ENCODE assay signal across 15 cellular contexts in genomic region chr11:71247551-71248250, GRCh38. TPM values are rescaled to one million over a fixed set of nuclear protein-coding genes. Genes with fewer than 3 reads are reported as not detected.
DNase-seq lines count a peak whose midpoint lies in the region; ATAC-seq, FAIRE-seq and TF ChIP-seq lines count a peak whose summit lies in the region.
"Had no signal": no experiment of that assay in that cellular context is flagged by ENCODE, and none has a peak within 500 bp of the region (broad histone marks: within the 10 kb centered on the region; RNA-seq: fewer than 3 reads in every experiment).

No MANE protein-coding gene starts in this region.

- H3K9ac ChIP-seq in endodermal cell (ENCODE audit: extremely low read depth, low read length, poor library complexity, severe bottlenecking) (no peak overlapping the region), liver (ENCODE audit: low read depth in 1 of 2, low read length in 2 of 2) (no peak overlapping the region)

- H3K27me3 ChIP-seq in right atrium auricular region = peaks cover 8 to 15% of the 10 kb centered on the region in 2 donors
- H3K27me3 ChIP-seq in endodermal cell (ENCODE audit: control insufficient read depth, insufficient read depth, low read length, poor library complexity, severe bottlenecking) = peaks cover 34% of the 10 kb centered on the region
- no peaks in the 10 kb centered on the region for H3K27me3 ChIP-seq in liver (ENCODE audit: control insufficient read depth in 4 of 4, insufficient read depth in 4 of 4, low read length in 3 of 4)
- peaks cover 34% of the 10 kb centered on the region for H3K27me3 ChIP-seq in upper lobe of right lung

- H3K27me3 Mint-ChIP-seq in endodermal cell (ENCODE audit: insufficient read depth) = peaks cover 12% of the 10 kb centered on the region
- H3K27me3 Mint-ChIP-seq in activated naive CD4-positive, alpha-beta T cell treated with anti-CD3 and anti-CD28 coated beads, Interleukin-2, amount 10 ng/mL, durations not matched to agents 7 days and 5 days = peaks cover 64% of the 10 kb centered on the region

- no peak for FAIRE-seq in GM19239 (lab: Jason Lieb, UNC)
- FAIRE-seq: D721Med, HTR-8/SVneo had no signal

- no peaks in the 10 kb centered on the region for H3K9me3 Mint-ChIP-seq in endodermal cell
- no peaks in the 10 kb centered on the region for H3K9me3 Mint-ChIP-seq in activated naive CD4-positive, alpha-beta T cell treated with anti-CD3 and anti-CD28 coated beads, Interleukin-2, amount 10 ng/mL, durations not matched to agents 7 days and 5 days
- H3K9me3 Mint-ChIP-seq: activated B cell treated with CpG ODN at 0.5 μM for 24 hours; activated naive CD4-positive, alpha-beta T cell treated with anti-CD3 and anti-CD28 coated beads, Interleukin-2, amount 50 U/mL, for 72 hours had no signal

- peaks cover 55% of the 10 kb centered on the region for H3K4me1 Mint-ChIP-seq in endodermal cell
- peaks cover 2% of the 10 kb centered on the region for H3K4me1 Mint-ChIP-seq in activated naive CD4-positive, alpha-beta T cell treated with anti-CD3 and anti-CD28 coated beads, Interleukin-2, amount 10 ng/mL, durations not matched to agents 7 days and 5 days
- H3K4me1 Mint-ChIP-seq: activated CD8-positive, alpha-beta memory T cell treated with anti-CD3 and anti-CD28 coated beads, Interleukin-2, amount 10 ng/mL, durations not matched to agents 7 days and 5 days had no signal

- H3K27ac ChIP-seq in right atrium auricular region = no peak overlapping the region
- H3K27ac ChIP-seq in endodermal cell (ENCODE audit: low read depth, low read length) = no peak overlapping the region
- H3K27ac ChIP-seq in liver (ENCODE audit: low read depth in 1 of 2, low read length in 2 of 2) = no peak overlapping the region
- H3K27ac ChIP-seq in upper lobe of right lung = no peak overlapping the region
- H3K27ac ChIP-seq: cardiac muscle cell, epithelial cell of prostate had no signal

- H3K36me3 ChIP-seq in right atrium auricular region = no peaks in the 10 kb centered on the region
- no peaks in the 10 kb centered on the region for H3K36me3 ChIP-seq in endodermal cell (ENCODE audit: control insufficient read depth, insufficient read depth, low read length)
- peaks cover 0 to 2% (median 0%) of the 10 kb centered on the region in 4 donors for H3K36me3 ChIP-seq in liver (ENCODE audit: control insufficient read depth in 4 of 4, insufficient read depth in 3 of 4, low read depth in 1 of 4, low read length in 3 of 4)
- no peaks in the 10 kb centered on the region for H3K36me3 ChIP-seq in upper lobe of right lung
- H3K36me3 ChIP-seq: cardiac muscle cell had no signal

- WGBS in endodermal cell (ENCODE audit: insufficient coverage in 1 of 2, insufficient read length in 1 of 2), 2 experiments = 64 to 67% methylated on average over 13 to 16 of the region's 16 CpGs
- WGBS in liver = 45% methylated on average over 16 of the region's 16 CpGs

- peak; percentile 77 for DNase-seq in Right ventricle myocardium superior
- DNase-seq in right atrium auricular region (ENCODE audit: low spot score) = no peak
- peak; percentile 83 for DNase-seq in endodermal cell
- DNase-seq in upper lobe of right lung = peak; percentile 48
- no peak for DNase-seq in NCI-H2107 treated with DMSO at 0.1 percent for 48 hours (lab: John Stamatoyannopoulos, UW; ENCODE audit: unreplicated experiment)
- DNase-seq in GM19239 (ENCODE audit: insufficient read length, low spot score) = no peak
- no peak for DNase-seq in activated naive CD4-positive, alpha-beta T cell treated with anti-CD3 and anti-CD28 coated beads, Interleukin-2, amount 10 ng/mL, durations not matched to agents 7 days and 5 days
- DNase-seq: activated B cell treated with CpG ODN at 0.5 μM for 24 hours; activated CD8-positive, alpha-beta memory T cell treated with anti-CD3 and anti-CD28 coated beads, Interleukin-2, amount 10 ng/mL, durations not matched to agents 7 days and 5 days had no signal

- intact Hi-C loops in Right ventricle myocardium superior (cut with DNase I) (no loop called here), upper lobe of right lung (cut with DNase I) (no loop called here)

- peak overlapping the region; percentile 26 for H3K4me3 Mint-ChIP-seq in endodermal cell
- no peak overlapping the region for H3K4me3 Mint-ChIP-seq in activated naive CD4-positive, alpha-beta T cell treated with anti-CD3 and anti-CD28 coated beads, Interleukin-2, amount 10 ng/mL, durations not matched to agents 7 days and 5 days
- H3K4me3 Mint-ChIP-seq: activated B cell treated with CpG ODN at 0.5 μM for 24 hours; activated CD8-positive, alpha-beta memory T cell treated with anti-CD3 and anti-CD28 coated beads, Interleukin-2, amount 10 ng/mL, durations not matched to agents 7 days and 5 days had no signal

- H3K9me3 ChIP-seq in right atrium auricular region = no peaks in the 10 kb centered on the region
- H3K9me3 ChIP-seq in endodermal cell (ENCODE audit: control insufficient read depth, low read length) = no peaks in the 10 kb centered on the region
- H3K9me3 ChIP-seq in liver (ENCODE audit: control insufficient read depth in 4 of 4, low read length in 3 of 4) = no peaks in the 10 kb centered on the region
- H3K9me3 ChIP-seq in upper lobe of right lung = no peaks in the 10 kb centered on the region

- H3K4me3 ChIP-seq in right atrium auricular region (no peak overlapping the region), endodermal cell (ENCODE audit: low read length) (no peak overlapping the region), liver (ENCODE audit: low read depth in 1 of 3, low read length in 3 of 3) (no peak overlapping the region), upper lobe of right lung (no peak overlapping the region)
- H3K4me3 ChIP-seq: cardiac muscle cell had no signal

- peak overlapping the region; percentile 64 for H3K27ac Mint-ChIP-seq in endodermal cell
- no peak overlapping the region for H3K27ac Mint-ChIP-seq in activated naive CD4-positive, alpha-beta T cell treated with anti-CD3 and anti-CD28 coated beads, Interleukin-2, amount 10 ng/mL, durations not matched to agents 7 days and 5 days
- H3K27ac Mint-ChIP-seq: activated B cell treated with CpG ODN at 0.5 μM for 24 hours; activated CD8-positive, alpha-beta memory T cell treated with anti-CD3 and anti-CD28 coated beads, Interleukin-2, amount 10 ng/mL, durations not matched to agents 7 days and 5 days; activated naive CD4-positive, alpha-beta T cell treated with anti-CD3 and anti-CD28 coated beads, Interleukin-2, amount 50 U/mL, for 72 hours had no signal

- H3K36me3 Mint-ChIP-seq in endodermal cell (ENCODE audit: low read depth) = peaks cover 4% of the 10 kb centered on the region
- H3K36me3 Mint-ChIP-seq in activated naive CD4-positive, alpha-beta T cell treated with anti-CD3 and anti-CD28 coated beads, Interleukin-2, amount 10 ng/mL, durations not matched to agents 7 days and 5 days = no peaks in the 10 kb centered on the region
- H3K36me3 Mint-ChIP-seq: activated CD8-positive, alpha-beta memory T cell treated with anti-CD3 and anti-CD28 coated beads, Interleukin-2, amount 10 ng/mL, durations not matched to agents 7 days and 5 days had no signal

- peak; percentile 93 for ATAC-seq in Right ventricle myocardium superior (ENCODE audit: poor library complexity)
- no peak for ATAC-seq in upper lobe of right lung
- ATAC-seq: activated CD8-positive, alpha-beta memory T cell treated with anti-CD3 and anti-CD28 coated beads, Interleukin-2, amount 10 ng/mL, durations not matched to agents 7 days and 5 days; activated naive CD4-positive, alpha-beta T cell treated with anti-CD3 and anti-CD28 coated beads, Interleukin-2, amount 50 U/mL, for 72 hours had no signal

- CTCF ChIA-PET in activated naive CD4-positive, alpha-beta T cell treated with anti-CD3 and anti-CD28 coated beads, Interleukin-2, amount 10 ng/mL, durations not matched to agents 7 days and 5 days (lab: Charles Lee) = no interaction called here

- peaks cover 0 to 20% of the 10 kb centered on the region in 2 donors for H3K4me1 ChIP-seq in right atrium auricular region
- peaks cover 15% of the 10 kb centered on the region for H3K4me1 ChIP-seq in endodermal cell (ENCODE audit: control insufficient read depth, insufficient read depth, low read length)
- H3K4me1 ChIP-seq in liver (ENCODE audit: control insufficient read depth in 4 of 4, insufficient read depth in 4 of 4, low read length in 3 of 4) = peaks cover 6 to 29% (median 22%) of the 10 kb centered on the region in 4 donors
- peaks cover 6% of the 10 kb centered on the region for H3K4me1 ChIP-seq in upper lobe of right lung

- TF ChIP-seq CTCF in right atrium auricular region (IDR thresholded peaks at IDR 0.05) (no peak), endodermal cell (conservative IDR thresholded peaks at IDR 0.05) (peak; percentile 22), liver (IDR thresholded peaks at IDR 0.05; ENCODE audit: low read depth, low read length, missing input control) (no peak), upper lobe of right lung (IDR thresholded peaks at IDR 0.05) (no peak)

- peak; percentile 36 to 58 for TF ChIP-seq RAD21 in liver (IDR thresholded peaks at IDR 0.05)

TF ChIP-seq in liver, 16 proteins besides CTCF, POLR2A, EP300 and RAD21:
- TF ChIP-seq HNF4A (conservative IDR thresholded peaks at IDR 0.05) (peak in 1 of 2 donors; percentile 12), SP1 (IDR thresholded peaks at IDR 0.05) (no peak), YY1 (IDR thresholded peaks at IDR 0.05) (peak; percentile 29), RXRA (IDR thresholded peaks at IDR 0.05) (peak in 1 of 2 donors; percentile 28)

RNA-seq across cellular contexts. Expression of gene SHANK2, which starts 4.7 kb away (rescaled TPM):
- total RNA-seq in Right ventricle myocardium superior = 0.11 TPM
- total RNA-seq in right atrium auricular region = under 1 TPM; 0.07 to 0.35 TPM
- total RNA-seq in endodermal cell = 10 to 100 TPM; 22.3 to 49.6 TPM
- 6.4 TPM for polyA plus RNA-seq in endodermal cell (2013, experiment 1 of 2)
- polyA plus RNA-seq in endodermal cell (2013, experiment 2 of 2) = 7.0 TPM
- total RNA-seq in liver = 10 to 100 TPM; 15.8 to 36.4 TPM
- polyA plus RNA-seq in liver = 1 to 10 TPM; 5.4 to 9.0 TPM
- total RNA-seq in upper lobe of right lung = 62.5 TPM
- total RNA-seq: activated CD8-positive, alpha-beta memory T cell treated with anti-CD3 and anti-CD28 coated beads, Interleukin-2, amount 10 ng/mL, durations not matched to agents 7 days and 5 days; activated naive CD4-positive, alpha-beta T cell treated with anti-CD3 and anti-CD28 coated beads, Interleukin-2, amount 50 U/mL, for 72 hours had no signal
- polyA plus RNA-seq: cardiac muscle cell had no signal

Comparison
In these comparisons a context has a peak if more than half of its experiments do, and no peak if none do; other contexts are left out.
1. DNase-seq: peak in Right ventricle myocardium superior (single experiment), endodermal cell (single experiment) and upper lobe of right lung (single experiment); none in right atrium auricular region (single experiment), NCI-H2107 treated with DMSO at 0.1 percent for 48 hours (single experiment), GM19239 (single experiment) and activated naive CD4-positive, alpha-beta T cell treated with anti-CD3 and anti-CD28 coated beads, Interleukin-2, amount 10 ng/mL, durations not matched to agents 7 days and 5 days (single experiment).
2. RNA of gene SHANK2, which starts 4.7 kb away (total RNA-seq): 62.5 TPM in upper lobe of right lung (single experiment), 22.3 to 49.6 TPM in endodermal cell and 15.8 to 36.4 TPM in liver; 0.07 to 0.35 TPM in right atrium auricular region and 0.11 TPM in Right ventricle myocardium superior (single experiment); every median in the first group is over 10 times any median in the second.